Comparison of ENCODE assay signal across 23 cellular contexts in genomic region chr12:66692986-66693385, GRCh38.
"Had no signal": no experiment of that assay in that cellular context is flagged by ENCODE, and none has a peak within 500 bp of the region (broad histone marks: within the 10 kb centered on the region; RNA-seq: fewer than 3 reads in every experiment).

No MANE protein-coding gene starts in this region.

- H3K27me3 ChIP-seq: esophagus squamous epithelium, sigmoid colon, stomach, thyroid gland, vagina had no signal

- DNase-seq: cortex of kidney; effector memory CD8-positive, alpha-beta T cell; erythroblast; esophagus squamous epithelium; head of caudate nucleus; hippocampal formation; immature natural killer cell; islet precursor cell; kidney glomerular epithelial cell; mesenchymal stem cell; mucosa of descending colon; naive B cell; sigmoid colon; stimulated activated CD4-positive, alpha-beta T cell treated with anti-CD3 and anti-CD28 coated beads, Interleukin-2, amount 100 ng/mL, for 24 hours; stimulated activated CD4-positive, alpha-beta T cell treated with anti-CD3 and anti-CD28 coated beads, Interleukin-4, amount 100 ng/mL, for 24 hours; stimulated activated naive CD4-positive, alpha-beta T cell treated with Interleukin-2 at 50 U/mL for 16 hours; stomach; thyroid gland; trophoblast cell had no signal

- H3K4me1 ChIP-seq: esophagus squamous epithelium, sigmoid colon, thyroid gland, vagina had no signal

- H3K36me3 ChIP-seq: esophagus squamous epithelium, sigmoid colon, stomach, thyroid gland, vagina had no signal

- ATAC-seq: effector memory CD8-positive, alpha-beta T cell; mucosa of descending colon; natural killer cell treated with Interleukin-12 subunit alpha and Interleukin-12 subunit beta and Interleukin-15 and Interleukin-18, amount 100 ng/mL, for 72 hours; stimulated activated effector memory CD8-positive, alpha-beta T cell treated with anti-CD3 and anti-CD28 coated beads, Interleukin-12 subunit alpha, Interleukin-12 subunit beta, amount 100 ng/mL, for 72 hours had no signal

- H3K9me3 ChIP-seq: esophagus squamous epithelium, mucosa of descending colon, sigmoid colon, stomach, thyroid gland, vagina had no signal

- H3K4me3 ChIP-seq: esophagus squamous epithelium, mucosa of descending colon, sigmoid colon, stomach, thyroid gland, vagina had no signal

- H3K27ac ChIP-seq: esophagus squamous epithelium, parathyroid adenoma, sigmoid colon, stomach, thyroid gland, vagina had no signal
